In genomic region chr20:3129094-3129493, GRCh38 we compare ENCODE assay signal across 1 cellular context.
TF ChIP-seq lines count a peak whose summit lies in the region.

No MANE protein-coding gene starts in this region.

TF ChIP-seq in HepG2, 621 proteins besides CTCF, POLR2A, EP300 and RAD21:
- no peak for TF ChIP-seq SKI (IDR thresholded peaks at IDR 0.05; ENCODE audit: partially characterized antibody)
- peak; percentile 62 for TF ChIP-seq RBM22 (optimal IDR thresholded peaks at IDR 0.05; ENCODE audit: low read length)
